In the genomic region with DNA sequence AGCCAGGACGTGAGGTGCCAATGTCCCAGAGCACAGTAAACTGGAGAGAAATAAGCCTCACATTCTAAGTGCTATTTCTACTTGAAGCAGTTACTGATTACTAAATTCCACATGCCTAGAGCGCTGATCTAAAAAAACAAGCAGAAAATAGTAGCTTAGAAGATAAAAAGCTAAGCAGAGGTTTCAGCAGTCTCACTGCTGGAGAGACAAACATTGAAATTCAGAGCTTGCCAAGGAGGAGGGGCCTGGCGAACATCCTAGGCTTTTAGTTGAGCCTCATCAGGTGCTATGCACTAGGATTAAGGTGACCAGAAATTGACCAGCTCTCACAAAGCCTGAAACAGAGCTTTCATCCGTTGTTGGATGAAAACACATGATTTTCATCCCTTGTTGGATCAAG, we compare ENCODE assay signal across 26 cellular contexts.
DNase-seq lines count a peak whose midpoint lies in the region; ATAC-seq and TF ChIP-seq lines count a peak whose summit lies in the region.
"Had no signal": no experiment of that assay in that cellular context is flagged by ENCODE, and none has a peak within 500 bp of the region (broad histone marks: within the 10 kb centered on the region; RNA-seq: fewer than 3 reads in every experiment).

No MANE protein-coding gene starts in this region.

- H2AFZ ChIP-seq in parathyroid adenoma = no peak overlapping the region

- CTCF ChIA-PET in HEK293 (lab: Yijun Ruan, JAX) = interaction anchor here (0.6 to 1.3 kb wide), 3 partner anchors 14 to 451 kb away, joined by 3 read pairs; no protein-coding TSS in a partner anchor

- in situ Hi-C loops in GM13976 (cut with MboI; ENCODE audit: low sequenced_read_pairs, unreplicated experiment) = no loop called here

- H3K4me3 ChIP-seq in HEK293 (ENCODE audit: low read depth, low read length) (no peak overlapping the region), fibroblast of villous mesenchyme (ENCODE audit: low read depth, low read length) (no peak overlapping the region), parathyroid adenoma (ENCODE audit: low read depth, low read length) (no peak overlapping the region)
- H3K4me3 ChIP-seq: gastrocnemius medialis, HAP-1, mucosa of descending colon, psoas muscle, spleen, tibial artery had no signal

- DNase-seq in NCI-H2029 (lab: John Stamatoyannopoulos, UW) (peak; percentile 30), fibroblast of villous mesenchyme (ENCODE audit: low read depth) (peak; percentile 61), GM13976 (ENCODE audit: low spot score) (no peak), T1000 (lab: John Stamatoyannopoulos, UW) (no peak)
- DNase-seq: activated CD4-positive, alpha-beta T cell treated with anti-CD3 and anti-CD28 coated beads for 4 hours; CD4-positive, CD25-positive, alpha-beta regulatory T cell; cerebellar nuclear complex; DMS153; gastrocnemius medialis; left colon; MM.1S; mucosa of descending colon; NCI-H1694 treated with DMSO at 0.1 percent for 48 hours; NCI-H2227 treated with DMSO at 0.1 percent for 48 hours; PC-3; psoas muscle; spleen; stimulated activated CD4-positive, alpha-beta T cell treated with anti-CD3 and anti-CD28 coated beads, Interleukin-4, amount 100 ng/mL, for 1 hour; stimulated activated naive CD4-positive, alpha-beta T cell treated with Interleukin-2 at 50 U/mL for 16 hours; T-cell; tibial artery had no signal

- TF ChIP-seq CTCF in HEK293 (tag by site-specific recombination; IDR thresholded peaks at IDR 0.05) (no peak), fibroblast of villous mesenchyme (IDR thresholded peaks at IDR 0.05; ENCODE audit: insufficient read depth, low read depth, low read length) (no peak), parathyroid adenoma (IDR thresholded peaks at IDR 0.05) (no peak), GM13976 (IDR thresholded peaks at IDR 0.05; ENCODE audit: borderline replicate concordance, control extremely low read depth, extremely low read depth, insufficient read depth, missing control alignments) (no peak)

- H3K9ac ChIP-seq in parathyroid adenoma = no peak overlapping the region

- ATAC-seq in GM21619 (IDR thresholded peaks at IDR 0.05; ENCODE audit: unreplicated experiment) = no peak
- ATAC-seq: gastrocnemius medialis, left colon, mucosa of descending colon, PC-3, psoas muscle, T-cell had no signal

- H3K9me3 ChIP-seq in HEK293 (ENCODE audit: control insufficient read depth, insufficient read depth, low read depth, low read length) (no peaks in the 10 kb centered on the region), parathyroid adenoma (ENCODE audit: control insufficient read depth, low read length) (no peaks in the 10 kb centered on the region)
- H3K9me3 ChIP-seq: gastrocnemius medialis had no signal

- no peak overlapping the region for H3K27ac ChIP-seq in HEK293 (ENCODE audit: extremely low read depth, low read depth, low read length)
- no peak overlapping the region for H3K27ac ChIP-seq in parathyroid adenoma
- H3K27ac ChIP-seq: epithelial cell of prostate, gastrocnemius medialis, psoas muscle, spleen, tibial artery had no signal

- H3K4me1 ChIP-seq in HEK293 (ENCODE audit: control insufficient read depth, insufficient read depth, low read length) = peaks cover 14% of the 10 kb centered on the region
- peaks cover 26% of the 10 kb centered on the region for H3K4me1 ChIP-seq in parathyroid adenoma
- H3K4me1 ChIP-seq: HAP-1, psoas muscle had no signal

- peak overlapping the region; percentile 30 for H3K4me2 ChIP-seq in parathyroid adenoma (ENCODE audit: low read length)

- H3K27me3 ChIP-seq in parathyroid adenoma (ENCODE audit: control insufficient read depth, insufficient read depth, low read length) = no peaks in the 10 kb centered on the region
- H3K27me3 ChIP-seq: gastrocnemius medialis, tibial artery had no signal

- no peaks in the 10 kb centered on the region for H3K36me3 ChIP-seq in HEK293 (ENCODE audit: control insufficient read depth in 2 of 2, insufficient read depth in 1 of 2, low read length in 2 of 2)
- no peaks in the 10 kb centered on the region for H3K36me3 ChIP-seq in parathyroid adenoma (ENCODE audit: control insufficient read depth, insufficient read depth, low read length)
- H3K36me3 ChIP-seq: gastrocnemius medialis, HAP-1, spleen, tibial artery had no signal

- H3K79me2 ChIP-seq in parathyroid adenoma = no peaks in the 10 kb centered on the region

- POLR2A ChIA-PET in HEK293 (lab: Yijun Ruan, JAX) = no interaction called here

TF ChIP-seq in HEK293, 187 proteins besides CTCF, POLR2A, EP300 and RAD21:
- no peak for TF ChIP-seq ZNF433 (tag by site-specific recombination; IDR thresholded peaks at IDR 0.05; ENCODE audit: low read depth)
- TF ChIP-seq ZNF324 (tag by site-specific recombination; IDR thresholded peaks at IDR 0.05) = no peak
- no peak for TF ChIP-seq GLI4 (tag by site-specific recombination; IDR thresholded peaks at IDR 0.05)
- TF ChIP-seq, protein P1, sequence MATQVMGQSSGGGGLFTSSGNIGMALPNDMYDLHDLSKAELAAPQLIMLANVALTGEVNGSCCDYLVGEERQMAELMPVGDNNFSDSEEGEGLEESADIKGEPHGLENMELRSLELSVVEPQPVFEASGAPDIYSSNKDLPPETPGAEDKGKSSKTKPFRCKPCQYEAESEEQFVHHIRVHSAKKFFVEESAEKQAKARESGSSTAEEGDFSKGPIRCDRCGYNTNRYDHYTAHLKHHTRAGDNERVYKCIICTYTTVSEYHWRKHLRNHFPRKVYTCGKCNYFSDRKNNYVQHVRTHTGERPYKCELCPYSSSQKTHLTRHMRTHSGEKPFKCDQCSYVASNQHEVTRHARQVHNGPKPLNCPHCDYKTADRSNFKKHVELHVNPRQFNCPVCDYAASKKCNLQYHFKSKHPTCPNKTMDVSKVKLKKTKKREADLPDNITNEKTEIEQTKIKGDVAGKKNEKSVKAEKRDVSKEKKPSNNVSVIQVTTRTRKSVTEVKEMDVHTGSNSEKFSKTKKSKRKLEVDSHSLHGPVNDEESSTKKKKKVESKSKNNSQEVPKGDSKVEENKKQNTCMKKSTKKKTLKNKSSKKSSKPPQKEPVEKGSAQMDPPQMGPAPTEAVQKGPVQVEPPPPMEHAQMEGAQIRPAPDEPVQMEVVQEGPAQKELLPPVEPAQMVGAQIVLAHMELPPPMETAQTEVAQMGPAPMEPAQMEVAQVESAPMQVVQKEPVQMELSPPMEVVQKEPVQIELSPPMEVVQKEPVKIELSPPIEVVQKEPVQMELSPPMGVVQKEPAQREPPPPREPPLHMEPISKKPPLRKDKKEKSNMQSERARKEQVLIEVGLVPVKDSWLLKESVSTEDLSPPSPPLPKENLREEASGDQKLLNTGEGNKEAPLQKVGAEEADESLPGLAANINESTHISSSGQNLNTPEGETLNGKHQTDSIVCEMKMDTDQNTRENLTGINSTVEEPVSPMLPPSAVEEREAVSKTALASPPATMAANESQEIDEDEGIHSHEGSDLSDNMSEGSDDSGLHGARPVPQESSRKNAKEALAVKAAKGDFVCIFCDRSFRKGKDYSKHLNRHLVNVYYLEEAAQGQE (tag by site-specific recombination; IDR thresholded peaks at IDR 0.05) = 0 out of 2 replicates have a peak, but pooled peaks have one; percentile 36
- TF ChIP-seq ZNF10 (tag by site-specific recombination; IDR thresholded peaks at IDR 0.05) = peak; percentile 77; the same call in 1 of the 2 replicates

Comparison
In these comparisons a context has a peak if more than half of its experiments do, and no peak if none do; other contexts are left out.
1. DNase-seq: peak in NCI-H2029 (single experiment) and fibroblast of villous mesenchyme (single experiment); none in GM13976 (single experiment) and T1000 (single experiment).